Comparison of ENCODE assay signal across 7 cellular contexts in genomic region chr2:90151805-90152204, GRCh38.
DNase-seq lines count a peak whose midpoint lies in the region; ATAC-seq, FAIRE-seq and TF ChIP-seq lines count a peak whose summit lies in the region.
"Not testable (repeated sequence)": the region's sequence is repeated elsewhere in the genome, so short reads cannot be mapped to it uniquely, and the experiment has no call there.

No MANE protein-coding gene starts in this region.

- H3K4me1 Mint-ChIP-seq in MCF 10A (ENCODE audit: insufficient read depth, unreplicated experiment), result not testable (repeated sequence)

- DNase-seq in AG10803 (ENCODE audit: low read depth) (peak; percentile 3), NAMALWA (ENCODE audit: low spot score) (peak; percentile 60)
- not testable (repeated sequence) for DNase-seq in MCF 10A (ENCODE audit: unreplicated experiment); HepG2 (ENCODE audit: low spot score)

- not testable (repeated sequence) for H3K36me3 ChIP-seq in HepG2 (replicated peaks in 1 of 2; ENCODE audit: control insufficient read depth in 1 of 2, insufficient read depth in 2 of 2, low read length in 2 of 2)

- not testable (repeated sequence) for H4K20me1 ChIP-seq in HepG2 (ENCODE audit: insufficient read depth, low read length)

- H3K4me3 ChIP-seq in AG10803 (ENCODE audit: low read length); GM12875 (ENCODE audit: low read depth, low read length); HepG2 (replicated peaks in 1 of 3; ENCODE audit: insufficient read depth in 1 of 3, low read depth in 2 of 3, low read length in 3 of 3): not testable (repeated sequence)

- peak; percentile 67 for ATAC-seq in GM18909 (IDR thresholded peaks at IDR 0.05; ENCODE audit: poor library complexity, unreplicated experiment)
- peak; percentile 72 for ATAC-seq in HG02973 (IDR thresholded peaks at IDR 0.05; ENCODE audit: unreplicated experiment)
- ATAC-seq in HepG2, result not testable (repeated sequence)

- in situ Hi-C loops in HepG2 (cut with HindIII; ENCODE audit: extremely low pct_ligation_motif_present, low pct_unique_long_range_greater_than_20kb), result not testable (repeated sequence)

- intact Hi-C loops in MCF 10A (cut with micrococcal nuclease); HepG2 (cut with micrococcal nuclease; ENCODE audit: unreplicated experiment): not testable (repeated sequence)

- H3K27me3 ChIP-seq in HepG2 (ENCODE audit: control insufficient read depth in 1 of 2, insufficient read depth in 2 of 2, low read length in 2 of 2), result not testable (repeated sequence)

- H2AFZ ChIP-seq in HepG2 (ENCODE audit: low read length), result not testable (repeated sequence)

- not testable (repeated sequence) for H3K4me2 ChIP-seq in HepG2 (ENCODE audit: low read depth, low read length)

- H3K9ac ChIP-seq in HepG2 (ENCODE audit: insufficient read depth, low read depth, low read length), result not testable (repeated sequence)

- not testable (repeated sequence) for TF ChIP-seq RAD21 in HepG2 (CRISPR knock-in tag; IDR thresholded peaks at IDR 0.05)

- not testable (repeated sequence) for BruUV-seq in MCF 10A (replicated peaks; lab: Mats Ljungman, UMichigan); HepG2 (replicated peaks; lab: Mats Ljungman, UMichigan)

- CTCF ChIA-PET in MCF 10A (lab: Yijun Ruan, JAX); HepG2 (lab: Yijun Ruan, JAX; ENCODE audit: low intra/inter-chr PET ratio, low total read pairs): not testable (repeated sequence)

- H3K27ac Mint-ChIP-seq in MCF 10A (ENCODE audit: low read depth, unreplicated experiment), result not testable (repeated sequence)

- POLR2A ChIA-PET in MCF 10A (lab: Yijun Ruan, JAX); HepG2 (lab: Yijun Ruan, JAX): not testable (repeated sequence)

- not testable (repeated sequence) for H3K9me3 Mint-ChIP-seq in MCF 10A (ENCODE audit: unreplicated experiment)

- H3K4me1 ChIP-seq in HepG2 (ENCODE audit: insufficient read depth, low read length), result not testable (repeated sequence)

- peak; percentile 53 for FAIRE-seq in HepG2 (lab: Jason Lieb, UNC)

- not testable (repeated sequence) for TF ChIP-seq POLR2A in HepG2 (IDR thresholded peaks at IDR 0.05; ENCODE audit: insufficient read depth in 1 of 2, low read depth in 2 of 2, low read length in 2 of 2)

- not testable (repeated sequence) for H3K27me3 Mint-ChIP-seq in MCF 10A (ENCODE audit: insufficient read depth, unreplicated experiment)

- H3K27ac ChIP-seq in HepG2 (ENCODE audit: extremely low read length, insufficient read depth, low read length), result not testable (repeated sequence)

- H3K79me2 ChIP-seq in HepG2 (ENCODE audit: insufficient read depth, low read length), result not testable (repeated sequence)

- TF ChIP-seq CTCF in AG10803 (conservative IDR thresholded peaks at IDR 0.05; ENCODE audit: low read length) (peak; percentile 35), GM12875 (IDR thresholded peaks at IDR 0.05; ENCODE audit: borderline replicate concordance, insufficient read depth, low read depth, low read length) (peak; percentile 17; the same call in 1 of the 2 replicates), MCF 10A (IDR thresholded peaks at IDR 0.05; ENCODE audit: unreplicated experiment) (peak; percentile 10)
- not testable (repeated sequence) for TF ChIP-seq CTCF in HepG2 (CRISPR knock-in tag; IDR thresholded peaks at IDR 0.05)

- not testable (repeated sequence) for TF ChIP-seq EP300 in HepG2 (IDR thresholded peaks at IDR 0.05; ENCODE audit: low read depth in 2 of 2, low read length in 2 of 2); HepG2 (CRISPR knock-in tag; IDR thresholded peaks at IDR 0.05; ENCODE audit: borderline replicate concordance)

- H3K36me3 Mint-ChIP-seq in MCF 10A (ENCODE audit: insufficient read depth, unreplicated experiment), result not testable (repeated sequence)

- not testable (repeated sequence) for H3K4me3 Mint-ChIP-seq in MCF 10A (ENCODE audit: unreplicated experiment)

- H3K9me3 ChIP-seq in HepG2 (ENCODE audit: low read length), result not testable (repeated sequence)
